Comparison of ENCODE assay signal across 8 cellular contexts in the genomic region with DNA sequence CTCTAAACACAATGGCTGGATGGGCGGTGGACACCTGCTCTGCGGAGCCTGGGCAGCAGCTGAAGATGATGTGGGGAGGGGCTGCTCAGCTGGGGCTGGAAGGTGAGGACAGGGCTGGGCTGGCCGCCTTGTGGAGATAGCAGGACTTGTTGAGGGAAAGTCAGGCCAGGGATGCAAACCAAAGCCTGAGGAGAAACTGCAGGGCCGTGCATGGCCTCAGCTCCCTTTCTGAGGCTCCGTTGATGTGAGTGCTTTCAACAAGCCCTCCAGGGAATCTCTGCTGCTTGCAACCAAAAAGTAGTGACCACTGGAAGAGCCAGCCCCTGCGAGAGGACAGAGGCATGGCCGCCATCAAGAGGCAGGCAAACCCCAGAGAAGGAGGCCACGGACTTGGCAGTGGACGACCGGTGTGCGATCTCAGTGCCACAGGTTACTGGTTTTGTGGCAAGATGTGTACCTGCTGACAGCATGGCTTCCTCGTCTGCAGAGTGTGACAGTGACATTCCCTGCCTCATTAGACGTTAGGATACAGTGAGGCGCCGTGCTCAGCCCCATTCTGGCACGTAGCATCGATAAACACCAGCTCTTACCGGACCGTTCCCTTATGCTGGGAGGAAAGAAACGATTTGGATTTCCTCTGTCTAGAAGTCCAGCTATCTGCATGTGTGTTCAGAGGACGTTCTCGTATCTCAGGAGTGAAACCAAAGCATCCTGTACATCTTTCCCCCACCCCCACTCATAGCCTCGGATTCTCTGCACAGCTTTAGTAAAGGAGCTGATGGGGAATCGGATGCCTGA. TPM values are rescaled to one million over a fixed set of nuclear protein-coding genes. Genes with fewer than 3 reads are reported as not detected.
DNase-seq lines count a peak whose midpoint lies in the region; TF ChIP-seq lines count a peak whose summit lies in the region.

No MANE protein-coding gene starts in this region.

- TF ChIP-seq CTCF in liver (IDR thresholded peaks at IDR 0.05; ENCODE audit: low read depth, low read length, missing input control) (no peak), tibial nerve (IDR thresholded peaks at IDR 0.05) (no peak)

- H3K36me3 Mint-ChIP-seq in activated naive CD8-positive, alpha-beta T cell = peaks cover 2% of the 10 kb centered on the region

- no peak for TF ChIP-seq EP300 in tibial nerve (IDR thresholded peaks at IDR 0.05)

- peak overlapping the region; percentile 24 to 60 (median 53) for H3K4me3 ChIP-seq in liver (ENCODE audit: low read depth in 1 of 3, low read length in 3 of 3)
- peak overlapping the region in 3 of 4 donors; percentile 48 to 79 (median 52) for H3K4me3 ChIP-seq in tibial nerve
- H3K4me3 ChIP-seq in HAP-1 = no peak overlapping the region

- H3K4me1 ChIP-seq in liver (ENCODE audit: control insufficient read depth in 4 of 4, insufficient read depth in 4 of 4, low read length in 3 of 4) (peaks cover 4 to 30% (median 23%) of the 10 kb centered on the region in 4 donors), tibial nerve (peaks cover 0 to 18% (median 6%) of the 10 kb centered on the region in 4 donors), HAP-1 (peaks cover 11% of the 10 kb centered on the region)

- H3K9me3 ChIP-seq in liver (ENCODE audit: control insufficient read depth in 4 of 4, low read length in 3 of 4) (no peaks in the 10 kb centered on the region), tibial nerve (no peaks in the 10 kb centered on the region), HAP-1 (no peaks in the 10 kb centered on the region)

- no peak for TF ChIP-seq RAD21 in liver (IDR thresholded peaks at IDR 0.05)

- H3K27ac ChIP-seq in liver (ENCODE audit: low read depth in 1 of 2, low read length in 2 of 2) (peak overlapping the region; percentile 83 to 86), tibial nerve (peak overlapping the region in 1 of 4 donors; percentile 77)

- H3K27ac Mint-ChIP-seq in activated naive CD8-positive, alpha-beta T cell = no peak overlapping the region

- H3K36me3 ChIP-seq in liver (ENCODE audit: control insufficient read depth in 4 of 4, insufficient read depth in 3 of 4, low read depth in 1 of 4, low read length in 3 of 4) (no peaks in the 10 kb centered on the region), tibial nerve (peaks cover 0 to 9% (median 0%) of the 10 kb centered on the region in 3 donors), HAP-1 (replicated peaks) (no peaks in the 10 kb centered on the region)

- peaks cover 23% of the 10 kb centered on the region for H3K27me3 Mint-ChIP-seq in activated naive CD8-positive, alpha-beta T cell

- peak; percentile 46 for DNase-seq in activated effector memory CD4-positive, alpha-beta T cell treated with anti-CD3 and anti-CD28 coated beads, Interleukin-2, amount 50 U/mL, for 16 hours
- DNase-seq in activated effector memory CD4-positive, alpha-beta T cell treated with Interleukin-2 at 50 U/mL for 16 hours = no peak
- no peak for DNase-seq in tibial nerve (ENCODE audit: low spot score in 2 of 2)
- DNase-seq in HAP-1 (ENCODE audit: low spot score in 2 of 2) = no peak
- DNase-seq in NCI-H1048 (lab: John Stamatoyannopoulos, UW) = no peak
- DNase-seq in NCI-H1930 (lab: John Stamatoyannopoulos, UW) = no peak

- no peaks in the 10 kb centered on the region for H3K9me3 Mint-ChIP-seq in activated naive CD8-positive, alpha-beta T cell (ENCODE audit: low read depth)

- H3K9ac ChIP-seq in liver (ENCODE audit: low read depth in 1 of 2, low read length in 2 of 2) = peak overlapping the region in 1 of 2 donors; percentile 22

- in situ Hi-C loops in HAP-1 (cut with MboI; ENCODE audit: low sequenced_read_pairs) = no loop called here

- TF ChIP-seq POLR2A in tibial nerve (IDR thresholded peaks at IDR 0.05) = no peak

- no peaks in the 10 kb centered on the region for H3K27me3 ChIP-seq in liver (ENCODE audit: control insufficient read depth in 4 of 4, insufficient read depth in 4 of 4, low read length in 3 of 4)
- no peaks in the 10 kb centered on the region for H3K27me3 ChIP-seq in tibial nerve
- H3K27me3 ChIP-seq in HAP-1 (ENCODE audit: low read depth) = no peaks in the 10 kb centered on the region

- H3K4me3 Mint-ChIP-seq in activated naive CD8-positive, alpha-beta T cell = peak overlapping the region; percentile 87

- peaks cover 11% of the 10 kb centered on the region for H3K4me1 Mint-ChIP-seq in activated naive CD8-positive, alpha-beta T cell (ENCODE audit: low read depth)

- 47% methylated on average over 24 of the region's 24 CpGs for WGBS in liver
- whole genome bisulfite sequencing in tibial nerve, 2 donors = 66 to 67% methylated on average over 22 to 24 of the region's 24 CpGs

TF ChIP-seq in liver, 16 proteins besides CTCF, POLR2A, EP300 and RAD21:
- TF ChIP-seq, protein P1, sequence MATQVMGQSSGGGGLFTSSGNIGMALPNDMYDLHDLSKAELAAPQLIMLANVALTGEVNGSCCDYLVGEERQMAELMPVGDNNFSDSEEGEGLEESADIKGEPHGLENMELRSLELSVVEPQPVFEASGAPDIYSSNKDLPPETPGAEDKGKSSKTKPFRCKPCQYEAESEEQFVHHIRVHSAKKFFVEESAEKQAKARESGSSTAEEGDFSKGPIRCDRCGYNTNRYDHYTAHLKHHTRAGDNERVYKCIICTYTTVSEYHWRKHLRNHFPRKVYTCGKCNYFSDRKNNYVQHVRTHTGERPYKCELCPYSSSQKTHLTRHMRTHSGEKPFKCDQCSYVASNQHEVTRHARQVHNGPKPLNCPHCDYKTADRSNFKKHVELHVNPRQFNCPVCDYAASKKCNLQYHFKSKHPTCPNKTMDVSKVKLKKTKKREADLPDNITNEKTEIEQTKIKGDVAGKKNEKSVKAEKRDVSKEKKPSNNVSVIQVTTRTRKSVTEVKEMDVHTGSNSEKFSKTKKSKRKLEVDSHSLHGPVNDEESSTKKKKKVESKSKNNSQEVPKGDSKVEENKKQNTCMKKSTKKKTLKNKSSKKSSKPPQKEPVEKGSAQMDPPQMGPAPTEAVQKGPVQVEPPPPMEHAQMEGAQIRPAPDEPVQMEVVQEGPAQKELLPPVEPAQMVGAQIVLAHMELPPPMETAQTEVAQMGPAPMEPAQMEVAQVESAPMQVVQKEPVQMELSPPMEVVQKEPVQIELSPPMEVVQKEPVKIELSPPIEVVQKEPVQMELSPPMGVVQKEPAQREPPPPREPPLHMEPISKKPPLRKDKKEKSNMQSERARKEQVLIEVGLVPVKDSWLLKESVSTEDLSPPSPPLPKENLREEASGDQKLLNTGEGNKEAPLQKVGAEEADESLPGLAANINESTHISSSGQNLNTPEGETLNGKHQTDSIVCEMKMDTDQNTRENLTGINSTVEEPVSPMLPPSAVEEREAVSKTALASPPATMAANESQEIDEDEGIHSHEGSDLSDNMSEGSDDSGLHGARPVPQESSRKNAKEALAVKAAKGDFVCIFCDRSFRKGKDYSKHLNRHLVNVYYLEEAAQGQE (IDR thresholded peaks at IDR 0.05) = no peak
- TF ChIP-seq HNF4G (IDR thresholded peaks at IDR 0.05) (no peak), YY1 (IDR thresholded peaks at IDR 0.05) (no peak), SP1 (IDR thresholded peaks at IDR 0.05) (no peak)
- TF ChIP-seq, protein P2, sequence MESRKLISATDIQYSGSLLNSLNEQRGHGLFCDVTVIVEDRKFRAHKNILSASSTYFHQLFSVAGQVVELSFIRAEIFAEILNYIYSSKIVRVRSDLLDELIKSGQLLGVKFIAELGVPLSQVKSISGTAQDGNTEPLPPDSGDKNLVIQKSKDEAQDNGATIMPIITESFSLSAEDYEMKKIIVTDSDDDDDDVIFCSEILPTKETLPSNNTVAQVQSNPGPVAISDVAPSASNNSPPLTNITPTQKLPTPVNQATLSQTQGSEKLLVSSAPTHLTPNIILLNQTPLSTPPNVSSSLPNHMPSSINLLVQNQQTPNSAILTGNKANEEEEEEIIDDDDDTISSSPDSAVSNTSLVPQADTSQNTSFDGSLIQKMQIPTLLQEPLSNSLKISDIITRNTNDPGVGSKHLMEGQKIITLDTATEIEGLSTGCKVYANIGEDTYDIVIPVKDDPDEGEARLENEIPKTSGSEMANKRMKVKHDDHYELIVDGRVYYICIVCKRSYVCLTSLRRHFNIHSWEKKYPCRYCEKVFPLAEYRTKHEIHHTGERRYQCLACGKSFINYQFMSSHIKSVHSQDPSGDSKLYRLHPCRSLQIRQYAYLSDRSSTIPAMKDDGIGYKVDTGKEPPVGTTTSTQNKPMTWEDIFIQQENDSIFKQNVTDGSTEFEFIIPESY (IDR thresholded peaks at IDR 0.05) = no peak

RNA-seq across cellular contexts. Expression of a gene that starts 37.9 kb away (rescaled TPM):
- 10 to 100 TPM; 11.9 to 20.7 TPM for total RNA-seq in liver
- polyA plus RNA-seq in liver = 10 to 100 TPM; 10.1 to 16.1 TPM
- 10 to 100 TPM; 27.4 to 58.3 (median 41.6) TPM for total RNA-seq in tibial nerve

RNA-seq across cellular contexts. Expression of a gene that starts 38.0 kb away (rescaled TPM):
- total RNA-seq in liver (1 to 10 TPM in 1 of 2 donors, under 1 TPM in 1; 0.89 to 1.5 TPM), tibial nerve (1 to 10 TPM; 2.2 to 8.4 (median 5.4) TPM)
- polyA plus RNA-seq in liver = 1 to 10 TPM in 1 of 2 donors, under 1 TPM in 1; 0.37 to 2.3 TPM
